ENCODE assay signal across 18 cellular contexts in the genomic region with DNA sequence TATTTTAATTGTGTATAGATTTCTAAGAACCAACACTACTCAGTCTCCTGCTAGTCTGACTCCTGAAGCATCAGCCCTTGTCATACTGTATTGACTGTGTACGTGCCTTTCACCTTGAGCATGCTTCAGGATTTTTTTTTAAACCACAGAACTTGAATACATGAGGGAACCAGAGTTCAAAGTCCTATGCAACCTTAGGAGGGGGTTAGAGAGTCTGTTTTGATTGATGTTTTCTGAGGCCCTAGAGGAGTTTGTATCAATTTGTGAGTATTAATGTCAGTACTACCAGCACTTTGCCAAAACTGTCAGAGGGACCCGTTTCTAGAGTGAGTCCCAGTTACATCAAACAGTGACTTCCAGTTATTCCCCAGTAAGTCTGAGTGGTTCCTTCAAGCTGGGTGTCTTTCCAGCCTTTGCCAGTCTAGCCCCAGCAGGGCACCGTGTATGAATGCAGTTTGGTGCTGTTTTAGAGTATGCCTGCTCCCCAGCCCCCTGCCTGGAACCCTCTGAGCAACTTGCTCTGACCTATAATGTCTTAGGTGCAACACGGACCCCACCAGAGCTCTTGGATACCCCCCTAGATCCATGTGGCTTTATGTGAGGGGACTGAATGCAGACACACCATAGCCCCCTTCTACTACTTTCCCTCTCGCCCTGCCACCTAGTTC. TPM values are rescaled to one million over a fixed set of nuclear protein-coding genes. Genes with fewer than 3 reads are reported as not detected.
DNase-seq lines count a peak whose midpoint lies in the region; ATAC-seq and TF ChIP-seq lines count a peak whose summit lies in the region.
"Had no signal": no experiment of that assay in that cellular context is flagged by ENCODE, and none has a peak within 500 bp of the region (broad histone marks: within the 10 kb centered on the region; RNA-seq: fewer than 3 reads in every experiment).

No MANE protein-coding gene starts in this region.

- DNase-seq in GM23248 (no peak), RWPE1 (ENCODE audit: low spot score) (no peak), epithelial cell of prostate (ENCODE audit: low read depth, low spot score) (no peak), osteoblast (ENCODE audit: insufficient read length, low spot score, missing footprints) (no peak), Peyer's patch (no peak), nephron progenitor cell (no peak)
- DNase-seq: activated naive CD4-positive, alpha-beta T cell; NCI-H2081; NCI-H526; stimulated activated naive CD4-positive, alpha-beta T cell treated with Interleukin-2 at 50 U/mL for 16 hours; T-helper 1 cell; transverse colon had no signal

- H3K4me3 ChIP-seq in GM23248, result no peak overlapping the region
- H3K4me3 ChIP-seq in osteoblast (ENCODE audit: insufficient read depth, low read length), result no peak overlapping the region
- H3K4me3 ChIP-seq in Peyer's patch, result no peak overlapping the region
- H3K4me3 ChIP-seq: ascending aorta, esophagus muscularis mucosa, MG63, PC-9, transverse colon had no signal

- no peaks in the 10 kb centered on the region for H3K9me3 Mint-ChIP-seq in nephron progenitor cell

- peaks cover 58% of the 10 kb centered on the region for H3F3A ChIP-seq in GM23248 (ENCODE audit: insufficient read depth)

- peaks cover 23% of the 10 kb centered on the region for H3K27me3 Mint-ChIP-seq in nephron progenitor cell (ENCODE audit: low read depth, poor library complexity)

- H3K4me2 ChIP-seq in GM23248 (ENCODE audit: unreplicated experiment) (peak overlapping the region; percentile 43), osteoblast (ENCODE audit: insufficient read depth, low read length) (peak overlapping the region; percentile 40)
- H3K4me2 ChIP-seq: PC-9 had no signal

- H3K27me3 ChIP-seq in GM23248 (replicated peaks; ENCODE audit: insufficient read depth), result no peaks in the 10 kb centered on the region
- no peaks in the 10 kb centered on the region for H3K27me3 ChIP-seq in osteoblast (ENCODE audit: insufficient read depth, low read length)
- H3K27me3 ChIP-seq in Peyer's patch, result no peaks in the 10 kb centered on the region
- H3K27me3 ChIP-seq: ascending aorta, esophagus muscularis mucosa, MG63, transverse colon had no signal

- in situ Hi-C loops in GM23248 (cut with MboI), result loop anchor here (25.0 kb wide), 1 partner anchor 400 kb away; the partner anchor contains the start of gene AHCY

- peaks cover 15% of the 10 kb centered on the region for H3K4me1 Mint-ChIP-seq in nephron progenitor cell

- WGBS in GM23248 (ENCODE audit: low coverage in 1 of 2, low lambda C conversion rate in 2 of 2, missing lambda C conversion rate in 2 of 2), 2 experiments, result 77 to 79% methylated on average over 5 of the region's 5 CpGs

- H3K36me3 Mint-ChIP-seq in nephron progenitor cell (ENCODE audit: low read depth), result peaks cover 26% of the 10 kb centered on the region

- TF ChIP-seq POLR2A in Peyer's patch (IDR thresholded peaks at IDR 0.05), result no peak

- no peak overlapping the region for H3K4me3 Mint-ChIP-seq in nephron progenitor cell

- H3K36me3 ChIP-seq in GM23248 (ENCODE audit: low read depth) (no peaks in the 10 kb centered on the region), osteoblast (ENCODE audit: insufficient read depth, low read length) (peaks cover 19% of the 10 kb centered on the region), Peyer's patch (peaks cover 0 to 17% (median 0%) of the 10 kb centered on the region in 3 donors)

- CTCF ChIA-PET in RWPE1 (lab: Yijun Ruan, JAX), result interaction anchor here (1.0 kb wide), 1 partner anchor 57 kb away, joined by 5 read pairs; no protein-coding TSS in a partner anchor

- H3K9me3 ChIP-seq in GM23248 (ENCODE audit: low read depth) (no peaks in the 10 kb centered on the region), osteoblast (ENCODE audit: low read depth, low read length) (no peaks in the 10 kb centered on the region), Peyer's patch (no peaks in the 10 kb centered on the region)
- H3K9me3 ChIP-seq: ascending aorta, esophagus muscularis mucosa, MG63, transverse colon had no signal

- H4K20me1 ChIP-seq in GM23248 (ENCODE audit: insufficient read depth) (no peaks in the 10 kb centered on the region), osteoblast (ENCODE audit: insufficient read depth, low read length) (peaks cover 14% of the 10 kb centered on the region)

- peak overlapping the region; percentile 25; the same call in 1 of the 2 replicates for H3K9ac ChIP-seq in GM23248

- TF ChIP-seq CTCF in RWPE1 (conservative IDR thresholded peaks at IDR 0.05; ENCODE audit: low read depth), result no peak
- TF ChIP-seq CTCF in osteoblast (IDR thresholded peaks at IDR 0.05; ENCODE audit: extremely low read depth, low read depth, low read length), result no peak
- TF ChIP-seq CTCF in Peyer's patch (IDR thresholded peaks at IDR 0.05), result no peak
- TF ChIP-seq CTCF in nephron progenitor cell (IDR thresholded peaks at IDR 0.05), result no peak

- H3K4me1 ChIP-seq in GM23248 (ENCODE audit: insufficient read depth) (peaks cover 36% of the 10 kb centered on the region), osteoblast (ENCODE audit: insufficient read depth, low read length) (peaks cover 32% of the 10 kb centered on the region), Peyer's patch (peaks cover 0 to 28% (median 5%) of the 10 kb centered on the region in 4 donors)

- H2AFZ ChIP-seq in GM23248 (no peak overlapping the region), osteoblast (ENCODE audit: low read length) (no peak overlapping the region)
- H2AFZ ChIP-seq: PC-9 had no signal

- H3K27ac ChIP-seq in GM23248, result peak overlapping the region; percentile 67
- H3K27ac ChIP-seq in RWPE1, result peak overlapping the region; percentile 44
- H3K27ac ChIP-seq in epithelial cell of prostate, result peak overlapping the region; percentile 27
- H3K27ac ChIP-seq in osteoblast (ENCODE audit: low read depth, low read length), result peak overlapping the region; percentile 77
- peak overlapping the region in 2 of 4 donors; percentile 18 to 73 for H3K27ac ChIP-seq in Peyer's patch
- H3K27ac ChIP-seq: ascending aorta, C4-2B, PC-9, transverse colon had no signal

- no peak for ATAC-seq in GM19463 (IDR thresholded peaks at IDR 0.05; ENCODE audit: unreplicated experiment)

- no peaks in the 10 kb centered on the region for H3K9me2 ChIP-seq in GM23248 (ENCODE audit: insufficient read depth)

- POLR2A ChIA-PET in RWPE1 (lab: Yijun Ruan, JAX; ENCODE audit: low non-redundant PET), result no interaction called here

- H3K79me2 ChIP-seq in GM23248 (ENCODE audit: insufficient read depth) (no peaks in the 10 kb centered on the region), osteoblast (ENCODE audit: insufficient read depth, low read length) (no peaks in the 10 kb centered on the region)

- no peak overlapping the region for H3K27ac Mint-ChIP-seq in nephron progenitor cell

RNA-seq across cellular contexts. Expression of gene TP53INP2, which starts 8.5 kb away (rescaled TPM):
- 2.4 and 3.9 TPM in 2 replicates for total RNA-seq in GM23248 (2014; rRNA removed; shearing (Covaris generic))
- polyA plus RNA-seq in GM23248 (2016; fragmentation: Nextera tagmentation; extraction: Ambion mirVana), result 4.4 and 4.9 TPM in 2 replicates
- total RNA-seq in osteoblast (7.7 and 8.0 TPM in 2 replicates), Peyer's patch (10 to 100 TPM; 16.5 to 43.0 (median 34.4) TPM)

RNA-seq across cellular contexts. Expression of gene PIGU, which starts 35.8 kb away (rescaled TPM):
- total RNA-seq in GM23248 (2014; rRNA removed; shearing (Covaris generic)), result 12.5 and 21.6 TPM in 2 replicates
- polyA plus RNA-seq in GM23248 (2016; fragmentation: Nextera tagmentation; extraction: Ambion mirVana), result 19.7 and 21.2 TPM in 2 replicates
- 8.3 and 9.0 TPM in 2 replicates for total RNA-seq in osteoblast
- total RNA-seq in Peyer's patch, result 10 to 100 TPM in 3 of 4 donors, 1 to 10 TPM in 1; 6.6 to 29.5 (median 18.4) TPM
